26 cellular contexts compared by ENCODE assay signal in genomic region chr21:41776778-41777177, GRCh38.
"Had no signal": no experiment of that assay in that cellular context is flagged by ENCODE, and none has a peak within 500 bp of the region (broad histone marks: within the 10 kb centered on the region; RNA-seq: fewer than 3 reads in every experiment).

No MANE protein-coding gene starts in this region.

- H3K4me3 ChIP-seq: ascending aorta, MG63, PC-9, SJCRH30 had no signal

- H3K27ac ChIP-seq: PC-9, SJCRH30 had no signal

- H3K4me1 ChIP-seq: SJCRH30 had no signal

- ATAC-seq: activated CD4-positive, alpha-beta T cell treated with anti-CD3 and anti-CD28 coated beads for 36 hours; activated T-cell treated with anti-CD3 and anti-CD28 coated beads, Interleukin-2, amount 50 U/mL, for 4 hours had no signal

- H3K9me3 ChIP-seq: ascending aorta, MG63, SJCRH30, SK-N-SH had no signal

- H3K9ac ChIP-seq: SK-N-SH had no signal

- H3K36me3 ChIP-seq: ascending aorta, MG63, SJCRH30 had no signal

- DNase-seq: activated CD4-positive, alpha-beta memory T cell treated with anti-CD3 and anti-CD28 coated beads for 36 hours; activated CD4-positive, alpha-beta T cell treated with anti-CD3 and anti-CD28 coated beads for 36 hours; activated CD4-positive, alpha-beta T cell treated with anti-CD3 and anti-CD28 coated beads, Interleukin-2, amount 10 ng/mL, durations not matched to agents 7 days and 5 days; activated CD8-positive, alpha-beta memory T cell treated with anti-CD3 and anti-CD28 coated beads, Interleukin-2, amount 50 U/mL, for 4 hours; activated naive CD4-positive, alpha-beta T cell; activated naive CD4-positive, alpha-beta T cell treated with anti-CD3 and anti-CD28 coated beads, Interleukin-2, amount 50 U/mL, for 16 hours; activated naive CD8-positive, alpha-beta T cell treated with anti-CD3 and anti-CD28 coated beads for 36 hours; activated T-cell treated with anti-CD3 and anti-CD28 coated beads for 4 hours; activated T-cell treated with anti-CD3 and anti-CD28 coated beads, Interleukin-2, amount 50 U/mL, for 4 hours; amniotic stem cell; caudate nucleus; Kasumi-1; KBM-7; MG63; NCI-H1048; NCI-H1105 treated with DMSO at 0.1 percent for 48 hours; NCI-H1436; NCI-H1694 treated with DMSO at 0.1 percent for 48 hours; NCI-H2029; NCI-H2171; NCI-H510A; NCI-H748 treated with DMSO at 0.1 percent for 48 hours; PC-9; SJCRH30; SK-N-SH had no signal

- H3K27me3 ChIP-seq: ascending aorta, MG63 had no signal
